In genomic region chr3:12994607-12995388, GRCh38 we compare ENCODE assay signal across 8 cellular contexts.
DNase-seq lines count a peak whose midpoint lies in the region; ATAC-seq and TF ChIP-seq lines count a peak whose summit lies in the region.

No MANE protein-coding gene starts in this region.

- H3K36me3 ChIP-seq in KOPT-K1 (ENCODE audit: insufficient read depth, low read length): peaks cover 24% of the 10 kb centered on the region; the same call in 1 of the 2 replicates
- H3K36me3 ChIP-seq in heart right ventricle: peaks cover 0 to 14% (median 0%) of the 10 kb centered on the region in 9 donors
- H3K36me3 ChIP-seq in upper lobe of left lung: no peaks in the 10 kb centered on the region

- peak in 3 of 4 donors; percentile 62 to 89 (median 69) for TF ChIP-seq POLR2A in upper lobe of left lung (IDR thresholded peaks at IDR 0.05)

- peak overlapping the region; percentile 86 for H3K27ac ChIP-seq in KOPT-K1 (ENCODE audit: low read depth, low read length, poor library complexity, severe bottlenecking)
- peak overlapping the region; percentile 73 to 95 (median 92) for H3K27ac ChIP-seq in heart right ventricle
- H3K27ac ChIP-seq in upper lobe of left lung: peak overlapping the region; percentile 76 to 93 (median 92)

- DNase-seq in G401 (ENCODE audit: low spot score): peak; percentile 80
- peak; percentile 85 for DNase-seq in SKM-1 treated with dmso at 0.1 percent for 144 hours (lab: John Stamatoyannopoulos, UW; ENCODE audit: unreplicated experiment)
- peak; percentile 68 for DNase-seq in activated naive CD8-positive, alpha-beta T cell treated with anti-CD3 and anti-CD28 coated beads, Interleukin-2, amount 50 U/mL, for 16 hours (ENCODE audit: low read depth, low spot score)
- peak; percentile 90 for DNase-seq in heart right ventricle
- peak; percentile 96 for DNase-seq in posterior vena cava (ENCODE audit: low spot score)
- peak; percentile 93 to 98 for DNase-seq in upper lobe of left lung

- H3K9me3 ChIP-seq in KOPT-K1 (ENCODE audit: insufficient read depth, low read length, poor library complexity, severe bottlenecking) (no peaks in the 10 kb centered on the region), heart right ventricle (peaks cover 0 to under 1% (median 0%) of the 10 kb centered on the region in 11 donors), upper lobe of left lung (no peaks in the 10 kb centered on the region)

- H3K27me3 ChIP-seq in heart right ventricle (no peaks in the 10 kb centered on the region), upper lobe of left lung (no peaks in the 10 kb centered on the region)

- WGBS in heart right ventricle, 2 donors: 1% methylated on average over 55 to 58 of the region's 58 CpGs
- 0% methylated on average over 34 to 55 of the region's 58 CpGs for WGBS in upper lobe of left lung, 2 donors

- ATAC-seq in GM21786 (IDR thresholded peaks at IDR 0.05; ENCODE audit: unreplicated experiment) (peak; percentile 49), heart right ventricle (peak; percentile 76 to 90 (median 84)), upper lobe of left lung (ENCODE audit: low FRiP score in 2 of 2) (peak; percentile 92 to 93)

- in situ Hi-C loops in G401 (cut with HindIII; ENCODE audit: low sequenced_read_pairs): no loop called here

- H3K4me1 ChIP-seq in heart right ventricle: peaks cover 8 to 79% (median 45%) of the 10 kb centered on the region in 9 donors
- H3K4me1 ChIP-seq in upper lobe of left lung: peaks cover 20 to 37% (median 28%) of the 10 kb centered on the region in 4 donors

- intact Hi-C loops in heart right ventricle (cut with DNase I): loop anchor here in 5 of 10 donors (1.0 to 10.0 kb wide), 4 partner anchors 126 to 460 kb away; no protein-coding TSS in a partner anchor
- intact Hi-C loops in posterior vena cava (cut with DNase I): loop anchor here in 1 of 2 donors (5.0 kb wide), 1 partner anchor 87 kb away; no protein-coding TSS in a partner anchor

- TF ChIP-seq CTCF in heart right ventricle (IDR thresholded peaks at IDR 0.05) (peak; percentile 87 to 99 (median 95)), upper lobe of left lung (IDR thresholded peaks at IDR 0.05) (peak; percentile 94 to 98 (median 97))

- H3K4me3 ChIP-seq in heart right ventricle (peak overlapping the region; percentile 69 to 94 (median 85)), upper lobe of left lung (peak overlapping the region; percentile 73 to 98 (median 89))

- TF ChIP-seq EP300 in upper lobe of left lung (IDR thresholded peaks at IDR 0.05): no peak

Comparison
In these comparisons a context has a peak if more than half of its experiments do, and no peak if none do; other contexts are left out.
1. Peak in every context shown above with its lines: DNase-seq, ATAC-seq, H3K4me3 ChIP-seq and H3K27ac ChIP-seq.